Comparison of ENCODE assay signal across 17 cellular contexts in genomic region chr5:107028938-107029337, GRCh38.
DNase-seq lines count a peak whose midpoint lies in the region; ATAC-seq, FAIRE-seq and TF ChIP-seq lines count a peak whose summit lies in the region.
"Had no signal": no experiment of that assay in that cellular context is flagged by ENCODE, and none has a peak within 500 bp of the region (broad histone marks: within the 10 kb centered on the region; RNA-seq: fewer than 3 reads in every experiment).

No MANE protein-coding gene starts in this region.

- H3K36me3 ChIP-seq in GM12878 (ENCODE audit: control insufficient read depth in 2 of 2, insufficient read depth in 2 of 2, low read length in 1 of 2): no peaks in the 10 kb centered on the region
- H3K36me3 ChIP-seq: BE2C had no signal

- no peak overlapping the region for H2AFZ ChIP-seq in GM12878 (ENCODE audit: control insufficient read depth, low read depth, low read length)

- CTCF ChIA-PET in GM12878 (lab: Yijun Ruan, JAX): interaction anchor here (0.6 to 1.1 kb wide), 5 partner anchors 60 to 759 kb away, joined by 3 to 5 read pairs (median 3); no protein-coding TSS in a partner anchor
- CTCF ChIA-PET in activated CD8-positive, alpha-beta T cell treated with anti-CD3 and anti-CD28 coated beads for 36 hours (lab: Charles Lee): no interaction called here

- RAD21 ChIA-PET in GM12878 (lab: Charles Lee; ENCODE audit: unreplicated experiment): no interaction called here

- no peak overlapping the region for H3K9ac ChIP-seq in GM12878 (ENCODE audit: control insufficient read depth, insufficient read depth, low read length)

- ATAC-seq in GM18868 (IDR thresholded peaks at IDR 0.05; ENCODE audit: unreplicated experiment) (peak; percentile 61), HG03378 (IDR thresholded peaks at IDR 0.05; ENCODE audit: unreplicated experiment) (peak; percentile 66), GM12878 (peak; percentile 68), left colon (no peak)
- ATAC-seq in activated CD8-positive, alpha-beta T cell treated with anti-CD3 and anti-CD28 coated beads for 36 hours: no peak
- ATAC-seq: K562 had no signal

- WGBS in GM12878 (ENCODE audit: insufficient coverage, insufficient replicate concordance, low lambda C conversion rate, missing lambda C conversion rate): 38% methylated on average over 2 of the region's 2 CpGs

- DNase-seq in GM12878 (ENCODE audit: low read depth, low spot score) (no peak), left colon (no peak), NCI-H2029 (lab: John Stamatoyannopoulos, UW) (no peak)
- no peak for DNase-seq in activated CD8-positive, alpha-beta T cell treated with anti-CD3 and anti-CD28 coated beads for 36 hours
- DNase-seq: ACHN; BE2C; C1 segment of cervical spinal cord; CD4-positive, CD25-positive, alpha-beta regulatory T cell; CD8-positive, alpha-beta memory T cell; COR-L47; H9; IMR-90 had no signal

- BruUV-seq in GM12878 (replicated peaks; lab: Mats Ljungman, UMichigan): no TSS peak

- H3K27ac ChIP-seq in GM12878 (ENCODE audit: control insufficient read depth, insufficient read depth): no peak overlapping the region

- no peak overlapping the region for H3K4me3 Mint-ChIP-seq in activated CD8-positive, alpha-beta T cell treated with anti-CD3 and anti-CD28 coated beads for 36 hours
- H3K4me3 Mint-ChIP-seq: CD4-positive, CD25-positive, alpha-beta regulatory T cell; CD8-positive, alpha-beta memory T cell; H9 had no signal

- H3K27me3 ChIP-seq in GM12878 (replicated peaks in 1 of 2; ENCODE audit: control insufficient read depth in 2 of 2, insufficient read depth in 2 of 2, low read length in 1 of 2): no peaks in the 10 kb centered on the region
- H3K27me3 ChIP-seq: BE2C had no signal

- no peak overlapping the region for H3K27ac Mint-ChIP-seq in activated CD8-positive, alpha-beta T cell treated with anti-CD3 and anti-CD28 coated beads for 36 hours
- H3K27ac Mint-ChIP-seq: CD4-positive, CD25-positive, alpha-beta regulatory T cell; CD8-positive, alpha-beta memory T cell had no signal

- no peak for TF ChIP-seq EP300 in GM12878 (IDR thresholded peaks at IDR 0.05; ENCODE audit: borderline replicate concordance in 1 of 2, control insufficient read depth in 1 of 2, low read depth in 2 of 2, low read length in 2 of 2)

- POLR2A ChIA-PET in GM12878 (lab: Charles Lee): no interaction called here
- POLR2A ChIA-PET in activated CD8-positive, alpha-beta T cell treated with anti-CD3 and anti-CD28 coated beads for 36 hours (lab: Charles Lee): no interaction called here

- no peaks in the 10 kb centered on the region for H3K4me1 Mint-ChIP-seq in activated CD8-positive, alpha-beta T cell treated with anti-CD3 and anti-CD28 coated beads for 36 hours (ENCODE audit: low read depth)
- H3K4me1 Mint-ChIP-seq: CD4-positive, CD25-positive, alpha-beta regulatory T cell; CD8-positive, alpha-beta memory T cell had no signal

- H3K79me2 ChIP-seq in GM12878 (ENCODE audit: control insufficient read depth, insufficient read depth, low read length): no peaks in the 10 kb centered on the region

- intact Hi-C loops in GM12878 (cut with micrococcal nuclease; ENCODE audit: unreplicated experiment) (no loop called here), left colon (cut with DNase I, micrococcal nuclease) (no loop called here)
- intact Hi-C loops in activated CD8-positive, alpha-beta T cell treated with anti-CD3 and anti-CD28 coated beads for 36 hours (cut with micrococcal nuclease): no loop called here

- no peaks in the 10 kb centered on the region for H3K36me3 Mint-ChIP-seq in activated CD8-positive, alpha-beta T cell treated with anti-CD3 and anti-CD28 coated beads for 36 hours (ENCODE audit: low read depth)
- H3K36me3 Mint-ChIP-seq: CD4-positive, CD25-positive, alpha-beta regulatory T cell; CD8-positive, alpha-beta memory T cell had no signal

- SMC1A ChIA-PET in GM12878 (lab: Charles Lee; ENCODE audit: uncharacterized antibody, unreplicated experiment): interaction anchor here (0.9 kb wide), 1 partner anchor 12 kb away, joined by 4 read pairs; no protein-coding TSS in a partner anchor

- peaks cover 2% of the 10 kb centered on the region for H3K9me3 Mint-ChIP-seq in activated CD8-positive, alpha-beta T cell treated with anti-CD3 and anti-CD28 coated beads for 36 hours
- H3K9me3 Mint-ChIP-seq: H9 had no signal

- H3K4me1 ChIP-seq in GM12878 (ENCODE audit: control insufficient read depth, insufficient read depth, low read length): no peaks in the 10 kb centered on the region

- no peak for TF ChIP-seq RAD21 in GM12878 (IDR thresholded peaks at IDR 0.05; ENCODE audit: insufficient read depth, low read depth, low read length)

- no peak for TF ChIP-seq POLR2A in GM12878 (IDR thresholded peaks at IDR 0.05; ENCODE audit: low read depth, low read length)

- no peaks in the 10 kb centered on the region for H3K27me3 Mint-ChIP-seq in activated CD8-positive, alpha-beta T cell treated with anti-CD3 and anti-CD28 coated beads for 36 hours
- H3K27me3 Mint-ChIP-seq: CD4-positive, CD25-positive, alpha-beta regulatory T cell had no signal

- H3K4me3 ChIP-seq in GM12878: no peak overlapping the region
- H3K4me3 ChIP-seq: K562 had no signal

- no peak for TF ChIP-seq CTCF in GM12878 (IDR thresholded peaks at IDR 0.05 in 2 of 3, conservative IDR thresholded peaks at IDR 0.05 in 1 of 3; ENCODE audit: control insufficient read depth in 2 of 3, extremely low read depth in 1 of 3, insufficient read depth in 1 of 3, low read depth in 3 of 3, low read length in 3 of 3)
- TF ChIP-seq CTCF in activated CD8-positive, alpha-beta T cell treated with anti-CD3 and anti-CD28 coated beads for 36 hours (IDR thresholded peaks at IDR 0.05): no peak

- no peaks in the 10 kb centered on the region for H3K9me3 ChIP-seq in GM12878 (replicated peaks; ENCODE audit: control insufficient read depth, insufficient read depth, low read length)
- H3K9me3 ChIP-seq: BE2C had no signal

- in situ Hi-C loops in GM12878 (cut with MboI): no loop called here

- H3K4me2 ChIP-seq in GM12878 (ENCODE audit: control insufficient read depth, insufficient read depth): no peak overlapping the region

- H4K20me1 ChIP-seq in GM12878 (ENCODE audit: control insufficient read depth, insufficient read depth): no peaks in the 10 kb centered on the region

- FAIRE-seq in GM12878 (lab: Jason Lieb, UNC): no peak
- FAIRE-seq: H1, HTR-8/SVneo, K562 had no signal

TF ChIP-seq in GM12878, 131 proteins besides CTCF, POLR2A, EP300 and RAD21:
- TF ChIP-seq ZZZ3 (IDR thresholded peaks at IDR 0.05; ENCODE audit: control insufficient read depth, insufficient read length, low read depth): no peak
- TF ChIP-seq PKNOX1 (IDR thresholded peaks at IDR 0.05): peak; percentile 19; the same call in 1 of the 2 replicates
- peak; percentile 91 for TF ChIP-seq MEF2B (IDR thresholded peaks at IDR 0.05; ENCODE audit: partially characterized antibody, poor library complexity, severe bottlenecking)
- no peak for TF ChIP-seq IKZF1 (conservative IDR thresholded peaks at IDR 0.05)
- no peak for TF ChIP-seq TCF3 (IDR thresholded peaks at IDR 0.05; ENCODE audit: borderline replicate concordance, insufficient read depth, low read depth, low read length)
- no peak for TF ChIP-seq HDGF (IDR thresholded peaks at IDR 0.05)
- 0 out of 2 replicates have a peak, but pooled peaks have one; percentile 16 for TF ChIP-seq TCF12 (IDR thresholded peaks at IDR 0.05; ENCODE audit: low read depth, low read length)
- TF ChIP-seq NR2C2 (IDR thresholded peaks at IDR 0.05; ENCODE audit: borderline replicate concordance, control insufficient read depth, insufficient read length, low read depth): no peak

Comparison
In these comparisons a context has a peak if more than half of its experiments do, and no peak if none do; other contexts are left out.
1. ATAC-seq: peak in GM18868 (single experiment), HG03378 (single experiment) and GM12878 (single experiment); none in left colon (single experiment) and activated CD8-positive, alpha-beta T cell treated with anti-CD3 and anti-CD28 coated beads for 36 hours (single experiment).